In genomic region chr3:14758297-14758696, GRCh38 we compare ENCODE assay signal across 13 cellular contexts.
A peak's percentile ranks its signal among the peaks of the same experiment; 100 is the strongest.
DNase-seq lines count a peak whose midpoint lies in the region; ATAC-seq and TF ChIP-seq lines count a peak whose summit lies in the region.
"Had no signal": no experiment of that assay in that cellular context is flagged by ENCODE, and none has a peak within 500 bp of the region (broad histone marks: within the 10 kb centered on the region; RNA-seq: fewer than 3 reads in every experiment).

No MANE protein-coding gene starts in this region.

- no peaks in the 10 kb centered on the region for H3K9me3 ChIP-seq in osteoblast (ENCODE audit: low read depth, low read length)
- H3K9me3 ChIP-seq: BLaER1 treated with 17β-estradiol and CSF1 and Interleukin-3, amounts not matched to agents 10 nM and 100 nM had no signal

- H2AFZ ChIP-seq in osteoblast (ENCODE audit: low read length), result no peak overlapping the region

- ATAC-seq in left cardiac atrium (peak; percentile 40 to 77), Right ventricle myocardium superior (ENCODE audit: poor library complexity) (no peak), GM21737 (IDR thresholded peaks at IDR 0.05; ENCODE audit: unreplicated experiment) (no peak)
- ATAC-seq: CD8-positive, alpha-beta T cell had no signal

- no peaks in the 10 kb centered on the region for H3K36me3 ChIP-seq in osteoblast (ENCODE audit: insufficient read depth, low read length)
- H3K36me3 ChIP-seq: BLaER1 treated with 17β-estradiol and CSF1 and Interleukin-3, amounts not matched to agents 10 nM and 100 nM had no signal

- no peaks in the 10 kb centered on the region for H4K20me1 ChIP-seq in osteoblast (ENCODE audit: insufficient read depth, low read length)
- H4K20me1 ChIP-seq: BLaER1 treated with 17β-estradiol and CSF1 and Interleukin-3, amounts not matched to agents 10 nM and 100 nM had no signal

- no peaks in the 10 kb centered on the region for H3K27me3 ChIP-seq in osteoblast (ENCODE audit: insufficient read depth, low read length)
- H3K27me3 ChIP-seq: BLaER1 treated with 17β-estradiol and CSF1 and Interleukin-3, amounts not matched to agents 10 nM and 100 nM had no signal

- no peak for TF ChIP-seq CTCF in osteoblast (IDR thresholded peaks at IDR 0.05; ENCODE audit: extremely low read depth, low read depth, low read length)

- H3K27ac ChIP-seq in osteoblast (ENCODE audit: low read depth, low read length), result no peak overlapping the region
- H3K27ac ChIP-seq: BLaER1 treated with 17β-estradiol and CSF1 and Interleukin-3, amounts not matched to agents 10 nM and 100 nM had no signal

- no peak overlapping the region for H3K4me2 ChIP-seq in osteoblast (ENCODE audit: insufficient read depth, low read length)
- H3K4me2 ChIP-seq: BLaER1 treated with 17β-estradiol and CSF1 and Interleukin-3, amounts not matched to agents 10 nM and 100 nM had no signal

- H3K4me3 ChIP-seq in osteoblast (ENCODE audit: insufficient read depth, low read length), result no peak overlapping the region
- H3K4me3 ChIP-seq: BLaER1 treated with 17β-estradiol and CSF1 and Interleukin-3, amounts not matched to agents 10 nM and 100 nM had no signal

- no peaks in the 10 kb centered on the region for H3K79me2 ChIP-seq in osteoblast (ENCODE audit: insufficient read depth, low read length)

- CTCF ChIA-PET in HEK293T (lab: Yijun Ruan, JAX), result interaction anchor here (1.2 kb wide), 1 partner anchor 23 kb away, joined by 3 read pairs; no protein-coding TSS in a partner anchor

- no peaks in the 10 kb centered on the region for H3K4me1 ChIP-seq in osteoblast (ENCODE audit: insufficient read depth, low read length)

- DNase-seq in left cardiac atrium (no peak), Right ventricle myocardium superior (no peak), HEK293T (ENCODE audit: extremely low spot score) (peak; percentile 2), osteoblast (ENCODE audit: insufficient read length, low spot score, missing footprints) (peak; percentile 30), NCI-H526 treated with DMSO at 0.1 percent for 48 hours (lab: John Stamatoyannopoulos, UW) (no peak)
- DNase-seq: Calu3; CD8-positive, alpha-beta T cell; DMS79 treated with DMSO at 0.1 percent for 48 hours; GF-D8; GOT3; IMR-90 had no signal

- intact Hi-C loops in left cardiac atrium (cut with DNase I), result no loop called here
- intact Hi-C loops in Right ventricle myocardium superior (cut with DNase I), result no loop called here

- POLR2A ChIA-PET in HEK293T (lab: Yijun Ruan, JAX), result no interaction called here

TF ChIP-seq in HEK293T, 16 proteins besides CTCF, POLR2A, EP300 and RAD21:
- TF ChIP-seq CTBP1 (IDR thresholded peaks at IDR 0.05; ENCODE audit: borderline replicate concordance) (no peak), BHLHE40 (IDR thresholded peaks at IDR 0.05; ENCODE audit: borderline replicate concordance) (no peak), FOXK2 (IDR thresholded peaks at IDR 0.05) (no peak), TARDBP (IDR thresholded peaks at IDR 0.05) (no peak), ARNT (IDR thresholded peaks at IDR 0.05) (no peak), SUZ12 (IDR thresholded peaks at IDR 0.05) (no peak), FOXA1 (IDR thresholded peaks at IDR 0.05) (no peak), FOXM1 (IDR thresholded peaks at IDR 0.05; ENCODE audit: borderline replicate concordance) (no peak), L3MBTL2 (conservative IDR thresholded peaks at IDR 0.05) (no peak), SP1 (IDR thresholded peaks at IDR 0.05) (no peak), ZNF384 (IDR thresholded peaks at IDR 0.05) (no peak), LEF1 (IDR thresholded peaks at IDR 0.05; ENCODE audit: borderline replicate concordance) (no peak), PKNOX1 (IDR thresholded peaks at IDR 0.05) (no peak), NFRKB (IDR thresholded peaks at IDR 0.05) (no peak), ELF4 (IDR thresholded peaks at IDR 0.05) (no peak), HDGF (IDR thresholded peaks at IDR 0.05; ENCODE audit: borderline replicate concordance) (no peak)

Comparison
In these comparisons a context has a peak if more than half of its experiments do, and no peak if none do; other contexts are left out.
1. ATAC-seq: peak in left cardiac atrium (2 of 2); none in Right ventricle myocardium superior (single experiment) and GM21737 (single experiment).
2. DNase-seq: peak in HEK293T (single experiment) and osteoblast (single experiment); none in left cardiac atrium (single experiment), Right ventricle myocardium superior (single experiment) and NCI-H526 treated with DMSO at 0.1 percent for 48 hours (single experiment).